1 cellular context compared by ENCODE assay signal in the genomic region with DNA sequence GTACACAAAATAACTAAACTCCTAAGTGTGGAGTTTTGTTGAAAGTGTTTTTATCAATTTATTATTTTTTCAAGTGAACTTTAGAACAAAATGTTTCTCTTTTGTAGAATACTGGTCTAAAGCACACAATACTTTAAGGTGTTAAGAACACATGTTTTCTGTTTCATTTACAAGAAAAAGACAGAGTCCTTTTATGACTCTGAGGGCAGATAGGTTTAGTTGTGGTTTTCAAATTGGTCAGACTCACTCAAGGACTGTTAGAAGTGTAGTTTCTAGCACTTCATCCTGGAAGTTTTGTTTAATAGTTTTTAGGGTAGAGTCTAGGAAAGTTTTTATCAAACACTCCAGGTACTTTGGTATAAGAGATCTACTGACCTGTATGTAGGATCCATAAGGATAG.
TF ChIP-seq lines count a peak whose summit lies in the region.

No MANE protein-coding gene starts in this region.

TF ChIP-seq in GM23338, 12 proteins besides CTCF, POLR2A, EP300 and RAD21 (continued from another document):
- TF ChIP-seq, protein P1, sequence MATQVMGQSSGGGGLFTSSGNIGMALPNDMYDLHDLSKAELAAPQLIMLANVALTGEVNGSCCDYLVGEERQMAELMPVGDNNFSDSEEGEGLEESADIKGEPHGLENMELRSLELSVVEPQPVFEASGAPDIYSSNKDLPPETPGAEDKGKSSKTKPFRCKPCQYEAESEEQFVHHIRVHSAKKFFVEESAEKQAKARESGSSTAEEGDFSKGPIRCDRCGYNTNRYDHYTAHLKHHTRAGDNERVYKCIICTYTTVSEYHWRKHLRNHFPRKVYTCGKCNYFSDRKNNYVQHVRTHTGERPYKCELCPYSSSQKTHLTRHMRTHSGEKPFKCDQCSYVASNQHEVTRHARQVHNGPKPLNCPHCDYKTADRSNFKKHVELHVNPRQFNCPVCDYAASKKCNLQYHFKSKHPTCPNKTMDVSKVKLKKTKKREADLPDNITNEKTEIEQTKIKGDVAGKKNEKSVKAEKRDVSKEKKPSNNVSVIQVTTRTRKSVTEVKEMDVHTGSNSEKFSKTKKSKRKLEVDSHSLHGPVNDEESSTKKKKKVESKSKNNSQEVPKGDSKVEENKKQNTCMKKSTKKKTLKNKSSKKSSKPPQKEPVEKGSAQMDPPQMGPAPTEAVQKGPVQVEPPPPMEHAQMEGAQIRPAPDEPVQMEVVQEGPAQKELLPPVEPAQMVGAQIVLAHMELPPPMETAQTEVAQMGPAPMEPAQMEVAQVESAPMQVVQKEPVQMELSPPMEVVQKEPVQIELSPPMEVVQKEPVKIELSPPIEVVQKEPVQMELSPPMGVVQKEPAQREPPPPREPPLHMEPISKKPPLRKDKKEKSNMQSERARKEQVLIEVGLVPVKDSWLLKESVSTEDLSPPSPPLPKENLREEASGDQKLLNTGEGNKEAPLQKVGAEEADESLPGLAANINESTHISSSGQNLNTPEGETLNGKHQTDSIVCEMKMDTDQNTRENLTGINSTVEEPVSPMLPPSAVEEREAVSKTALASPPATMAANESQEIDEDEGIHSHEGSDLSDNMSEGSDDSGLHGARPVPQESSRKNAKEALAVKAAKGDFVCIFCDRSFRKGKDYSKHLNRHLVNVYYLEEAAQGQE (IDR thresholded peaks at IDR 0.05; ENCODE audit: unreplicated experiment): no peak
- no peak for TF ChIP-seq STAT1 (IDR thresholded peaks at IDR 0.05; ENCODE audit: unreplicated experiment)
- TF ChIP-seq ZNF462 (CRISPR knock-in tag; IDR thresholded peaks at IDR 0.05): no peak
- no peak for TF ChIP-seq ZNF114 (CRISPR knock-in tag; IDR thresholded peaks at IDR 0.05)
- TF ChIP-seq EZH2 (IDR thresholded peaks at IDR 0.05; ENCODE audit: low read depth, unreplicated experiment): no peak
